ENCODE assay signal across 8 cellular contexts in genomic region chr10:80144302-80145131, GRCh38. TPM values are rescaled to one million over a fixed set of nuclear protein-coding genes. Genes with fewer than 3 reads are reported as not detected.
DNase-seq lines count a peak whose midpoint lies in the region; ATAC-seq and TF ChIP-seq lines count a peak whose summit lies in the region.

No MANE protein-coding gene starts in this region.

- WGBS in right lobe of liver (ENCODE audit: insufficient coverage, low coverage, low lambda C conversion rate, missing lambda C conversion rate) = 13% methylated on average over 14 of the region's 33 CpGs
- WGBS in transverse colon (ENCODE audit: low coverage in 1 of 2), 2 donors = 17% methylated on average over 33 of the region's 33 CpGs; no CpG with 5 or more reads in 1 of the 2 donors

- ATAC-seq in HG03039 (IDR thresholded peaks at IDR 0.05; ENCODE audit: unreplicated experiment) (peak; percentile 47), right lobe of liver (peak; percentile 55 to 65 (median 58))

- in situ Hi-C loops in transverse colon (cut with MboI; ENCODE audit: low pct_ligation_motif_present in 1 of 4, low pct_unique_long_range_greater_than_20kb in 1 of 4, low sequenced_read_pairs in 3 of 4) = loop anchor here in 1 of 4 donors (5.0 kb wide), 1 partner anchor 73 kb away; no protein-coding TSS in a partner anchor

- H3K4me1 ChIP-seq in right lobe of liver (peaks cover 0 to 10% (median 2%) of the 10 kb centered on the region in 4 donors), transverse colon (peaks cover 12 to 19% (median 15%) of the 10 kb centered on the region in 4 donors)

- H3K36me3 Mint-ChIP-seq in activated naive CD4-positive, alpha-beta T cell treated with anti-CD3 and anti-CD28 coated beads, Interleukin-2, amount 10 ng/mL, durations not matched to agents 7 days and 5 days = peaks cover 14% of the 10 kb centered on the region

- H3K27me3 Mint-ChIP-seq in activated naive CD4-positive, alpha-beta T cell treated with anti-CD3 and anti-CD28 coated beads, Interleukin-2, amount 10 ng/mL, durations not matched to agents 7 days and 5 days = peaks cover 28% of the 10 kb centered on the region

- no peaks in the 10 kb centered on the region for H3K9me3 ChIP-seq in right lobe of liver
- no peaks in the 10 kb centered on the region for H3K9me3 ChIP-seq in transverse colon

- intact Hi-C loops in right lobe of liver (cut with DNase I) (loop anchor here in 1 of 2 donors (5.0 kb wide), 1 partner anchor 78 kb away; no protein-coding TSS in a partner anchor), transverse colon (cut with DNase I; ENCODE audit: low total_unique reads) (loop anchor here (2.0 kb wide), 1 partner anchor 76 kb away; no protein-coding TSS in a partner anchor)

- no peaks in the 10 kb centered on the region for H3K36me3 ChIP-seq in right lobe of liver
- H3K36me3 ChIP-seq in transverse colon = peaks cover 0 to 7% (median 2%) of the 10 kb centered on the region in 4 donors

- TF ChIP-seq POLR2A in right lobe of liver (IDR thresholded peaks at IDR 0.05) = no peak
- no peak for TF ChIP-seq POLR2A in transverse colon (IDR thresholded peaks at IDR 0.05)

- H3K27me3 ChIP-seq in right lobe of liver (no peaks in the 10 kb centered on the region), transverse colon (peaks cover 12% of the 10 kb centered on the region)

- H3K4me1 Mint-ChIP-seq in activated naive CD4-positive, alpha-beta T cell treated with anti-CD3 and anti-CD28 coated beads, Interleukin-2, amount 10 ng/mL, durations not matched to agents 7 days and 5 days = peaks cover 21% of the 10 kb centered on the region

- no peak for TF ChIP-seq CTCF in right lobe of liver (IDR thresholded peaks at IDR 0.05)
- TF ChIP-seq CTCF in transverse colon (IDR thresholded peaks at IDR 0.05) = no peak

- H3K4me3 ChIP-seq in right lobe of liver (no peak overlapping the region), transverse colon (peak overlapping the region in 1 of 4 donors; percentile 8)

- H3K27ac ChIP-seq in right lobe of liver (no peak overlapping the region), transverse colon (peak overlapping the region; percentile 24 to 59 (median 54))

- peak overlapping the region; percentile 68 for H3K4me3 Mint-ChIP-seq in activated naive CD4-positive, alpha-beta T cell treated with anti-CD3 and anti-CD28 coated beads, Interleukin-2, amount 10 ng/mL, durations not matched to agents 7 days and 5 days

- peaks cover 2% of the 10 kb centered on the region for H3K9me3 Mint-ChIP-seq in activated naive CD4-positive, alpha-beta T cell treated with anti-CD3 and anti-CD28 coated beads, Interleukin-2, amount 10 ng/mL, durations not matched to agents 7 days and 5 days

- no peak for TF ChIP-seq EP300 in transverse colon (IDR thresholded peaks at IDR 0.05; ENCODE audit: low read depth)

- CTCF ChIA-PET in activated naive CD4-positive, alpha-beta T cell treated with anti-CD3 and anti-CD28 coated beads, Interleukin-2, amount 10 ng/mL, durations not matched to agents 7 days and 5 days (lab: Charles Lee) = interaction anchor here (0.7 to 5.0 kb wide), 20 partner anchors 9 to 652 kb away, joined by 3 to 94 read pairs (median 4); partner anchors contain the start of genes ANXA11 and PLAC9

- peak overlapping the region; percentile 66 for H3K27ac Mint-ChIP-seq in activated naive CD4-positive, alpha-beta T cell treated with anti-CD3 and anti-CD28 coated beads, Interleukin-2, amount 10 ng/mL, durations not matched to agents 7 days and 5 days

- DNase-seq in DMS79 treated with DMSO at 0.1 percent for 48 hours (lab: John Stamatoyannopoulos, UW) (peak; percentile 20), DMS79 (lab: John Stamatoyannopoulos, UW) (no peak), NCI-H748 (lab: John Stamatoyannopoulos, UW; ENCODE audit: unreplicated experiment) (peak; percentile 73), right lobe of liver (peak in 2 of 3 donors; percentile 45 to 46), transverse colon (peak; percentile 73), HK-2 (ENCODE audit: unreplicated experiment) (no peak)
- DNase-seq in activated naive CD4-positive, alpha-beta T cell treated with anti-CD3 and anti-CD28 coated beads, Interleukin-2, amount 10 ng/mL, durations not matched to agents 7 days and 5 days = peak; percentile 59

RNA-seq across cellular contexts. Expression of gene PLAC9, which starts 12.0 kb away (rescaled TPM):
- total RNA-seq in right lobe of liver (1 to 10 TPM in 4 of 6 experiments, under 1 TPM in 1, not detected in 1; 0.78 to 3.9 (median 2.2) TPM), transverse colon (1 to 10 TPM in 3 of 4 donors, not detected in 1; 1.7 to 6.6 (median 5.7) TPM)

Comparison
In these comparisons a context has a peak if more than half of its experiments do, and no peak if none do; other contexts are left out.
1. DNase-seq: peak in DMS79 treated with DMSO at 0.1 percent for 48 hours (single experiment), NCI-H748 (single experiment), activated naive CD4-positive, alpha-beta T cell treated with anti-CD3 and anti-CD28 coated beads, Interleukin-2, amount 10 ng/mL, durations not matched to agents 7 days and 5 days (single experiment), right lobe of liver (2 of 3) and transverse colon (single experiment); none in DMS79 (single experiment) and HK-2 (single experiment).
2. H3K27ac ChIP-seq: peak in transverse colon (4 of 4); none in right lobe of liver (0 of 3).